22 cellular contexts compared by ENCODE assay signal in the genomic region with DNA sequence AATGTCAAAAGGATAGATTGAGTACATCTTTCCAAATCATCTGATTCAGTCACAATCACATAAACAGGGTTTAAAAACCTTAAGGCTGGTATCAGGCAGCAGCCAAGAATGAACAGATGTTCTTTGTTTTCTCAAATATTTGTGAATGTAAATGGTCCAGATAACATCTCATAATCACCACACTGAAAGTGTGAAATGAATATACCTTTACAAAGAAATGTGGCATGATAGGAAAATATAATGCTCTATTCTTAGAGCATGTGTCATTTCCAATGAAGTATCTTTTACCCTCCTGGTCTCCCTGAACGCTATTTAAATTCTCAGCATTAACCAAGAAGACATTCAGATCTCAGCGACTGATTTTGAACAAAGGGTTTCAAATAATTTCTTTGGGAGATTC. TPM values are rescaled to one million over a fixed set of nuclear protein-coding genes. Genes with fewer than 3 reads are reported as not detected.
"Had no signal": no experiment of that assay in that cellular context is flagged by ENCODE, and none has a peak within 500 bp of the region (broad histone marks: within the 10 kb centered on the region; RNA-seq: fewer than 3 reads in every experiment).

No MANE protein-coding gene starts in this region.

- H3K4me3 ChIP-seq: body of pancreas, coronary artery, esophagus muscularis mucosa, left ventricle myocardium inferior had no signal

- H3K27ac Mint-ChIP-seq: activated B cell treated with CpG ODN at 0.5 μM for 24 hours; activated CD8-positive, alpha-beta T cell treated with anti-CD3 and anti-CD28 coated beads, Interleukin-2, amount 10 ng/mL, durations not matched to agents 7 days and 5 days; activated naive CD4-positive, alpha-beta T cell treated with anti-CD3 and anti-CD28 coated beads, Interleukin-2, amount 50 U/mL, for 24 hours; memory B cell; natural killer cell; T-helper 2 cell treated with Interferon-gamma antibody and Interleukin-4, amounts not matched to agents 5 μg/mL and 100 μg/mL, for 36 hours had no signal

- H3K27me3 ChIP-seq: body of pancreas, esophagus muscularis mucosa had no signal

- H3K9me3 Mint-ChIP-seq: activated naive CD4-positive, alpha-beta T cell treated with anti-CD3 and anti-CD28 coated beads, Interleukin-2, amount 50 U/mL, for 24 hours; central memory CD8-positive, alpha-beta T cell; T-helper 2 cell treated with Interferon-gamma antibody and Interleukin-4, amounts not matched to agents 5 μg/mL and 100 μg/mL, for 36 hours had no signal

- H3K36me3 ChIP-seq: esophagus muscularis mucosa, left ventricle myocardium inferior had no signal

- H3K27ac ChIP-seq: body of pancreas, coronary artery, esophagus muscularis mucosa, left ventricle myocardium inferior had no signal

- H3K4me1 Mint-ChIP-seq: activated B cell treated with CpG ODN at 0.5 μM for 24 hours; activated naive CD4-positive, alpha-beta T cell treated with anti-CD3 and anti-CD28 coated beads, Interleukin-2, amount 50 U/mL, for 24 hours; central memory CD8-positive, alpha-beta T cell; memory B cell; natural killer cell had no signal

- ATAC-seq: activated CD8-positive, alpha-beta T cell treated with anti-CD3 and anti-CD28 coated beads, Interleukin-2, amount 10 ng/mL, durations not matched to agents 7 days and 5 days; body of pancreas; natural killer cell; right cardiac atrium had no signal

- H3K4me3 Mint-ChIP-seq: activated B cell treated with CpG ODN at 0.5 μM for 24 hours; activated CD8-positive, alpha-beta T cell treated with anti-CD3 and anti-CD28 coated beads, Interleukin-2, amount 10 ng/mL, durations not matched to agents 7 days and 5 days; activated naive CD4-positive, alpha-beta T cell treated with anti-CD3 and anti-CD28 coated beads, Interleukin-2, amount 50 U/mL, for 24 hours; central memory CD8-positive, alpha-beta T cell; memory B cell; natural killer cell; T-helper 2 cell treated with Interferon-gamma antibody and Interleukin-4, amounts not matched to agents 5 μg/mL and 100 μg/mL, for 36 hours had no signal

- H3K36me3 Mint-ChIP-seq: activated naive CD4-positive, alpha-beta T cell treated with anti-CD3 and anti-CD28 coated beads, Interleukin-2, amount 50 U/mL, for 24 hours; memory B cell; natural killer cell had no signal

- DNase-seq: activated B cell treated with CpG ODN at 0.5 μM for 24 hours; activated CD4-positive, alpha-beta T cell treated with anti-CD3 and anti-CD28 coated beads for 48 hours; activated CD8-positive, alpha-beta memory T cell treated with anti-CD3 and anti-CD28 coated beads, Interleukin-2, amount 50 U/mL, for 4 hours; activated CD8-positive, alpha-beta T cell treated with anti-CD3 and anti-CD28 coated beads, Interleukin-2, amount 10 ng/mL, durations not matched to agents 7 days and 5 days; amygdala; body of pancreas; hippocampal formation; kidney; left ventricle myocardium inferior; natural killer cell; occipital lobe; right cardiac atrium had no signal

- H3K9me3 ChIP-seq: body of pancreas, esophagus muscularis mucosa had no signal

RNA-seq across cellular contexts. Expression of a gene that starts 8.8 kb away (rescaled TPM):
- total RNA-seq: activated B cell treated with CpG ODN at 0.5 μM for 24 hours; activated CD8-positive, alpha-beta T cell treated with anti-CD3 and anti-CD28 coated beads, Interleukin-2, amount 10 ng/mL, durations not matched to agents 7 days and 5 days; glomerular endothelial cell; natural killer cell had no signal

RNA-seq across cellular contexts. Expression of a gene that starts 49.3 kb away (rescaled TPM):
- total RNA-seq: activated B cell treated with CpG ODN at 0.5 μM for 24 hours; activated CD8-positive, alpha-beta T cell treated with anti-CD3 and anti-CD28 coated beads, Interleukin-2, amount 10 ng/mL, durations not matched to agents 7 days and 5 days; esophagus muscularis mucosa; fibroblast of villous mesenchyme; glomerular endothelial cell; kidney; left ventricle myocardium inferior; natural killer cell; posterior vena cava had no signal
- polyA plus RNA-seq: urinary bladder had no signal
